In genomic region chr18:8898990-8899389, GRCh38 we compare ENCODE assay signal across 22 cellular contexts.
DNase-seq lines count a peak whose midpoint lies in the region; ATAC-seq and TF ChIP-seq lines count a peak whose summit lies in the region.
"Had no signal": no experiment of that assay in that cellular context is flagged by ENCODE, and none has a peak within 500 bp of the region (broad histone marks: within the 10 kb centered on the region; RNA-seq: fewer than 3 reads in every experiment).

No MANE protein-coding gene starts in this region.

- H3K27ac Mint-ChIP-seq in endodermal cell, result no peak overlapping the region
- H3K27ac Mint-ChIP-seq: activated naive CD8-positive, alpha-beta T cell treated with anti-CD3 and anti-CD28 coated beads, Interleukin-2, amount 10 ng/mL, durations not matched to agents 7 days and 5 days; immature natural killer cell had no signal

- peaks cover 46% of the 10 kb centered on the region for H3K27me3 ChIP-seq in endodermal cell (ENCODE audit: control insufficient read depth, insufficient read depth, low read length, poor library complexity, severe bottlenecking)
- H3K27me3 ChIP-seq: BLaER1 treated with 17β-estradiol and CSF1 and Interleukin-3, amounts not matched to agents 10 nM and 100 nM; Peyer's patch; thyroid gland had no signal

- ATAC-seq in HG03342 (IDR thresholded peaks at IDR 0.05; ENCODE audit: unreplicated experiment), result no peak
- ATAC-seq: esophagus mucosa, HepG2 had no signal

- DNase-seq in DMS53 (lab: John Stamatoyannopoulos, UW), result peak; percentile 19
- DNase-seq in DMS53 treated with DMSO at 0.1 percent for 48 hours (lab: John Stamatoyannopoulos, UW; ENCODE audit: unreplicated experiment), result no peak
- DNase-seq in NCI-H69 (lab: John Stamatoyannopoulos, UW), result peak; percentile 70
- DNase-seq in endodermal cell, result peak; percentile 50
- no peak for DNase-seq in retinal pigment epithelial cell (ENCODE audit: low read depth)
- no peak for DNase-seq in stimulated activated naive CD4-positive, alpha-beta T cell (lab: John Stamatoyannopoulos, UW)
- DNase-seq in hippocampal formation (lab: John Stamatoyannopoulos, UW), result no peak
- DNase-seq: activated CD4-positive, CD25-positive, alpha-beta regulatory T cell treated with anti-CD3 and anti-CD28 coated beads, Interleukin-2, amount 50 U/mL, for 72 hours; activated naive CD8-positive, alpha-beta T cell treated with anti-CD3 and anti-CD28 coated beads, Interleukin-2, amount 10 ng/mL, durations not matched to agents 7 days and 5 days; caudate nucleus; immature natural killer cell; NCI-H187 treated with DMSO at 0.1 percent for 48 hours; NCI-H510A treated with DMSO at 0.1 percent for 48 hours; Peyer's patch; T1000; thyroid gland had no signal

- H3K4me3 Mint-ChIP-seq in endodermal cell, result no peak overlapping the region
- H3K4me3 Mint-ChIP-seq: activated naive CD8-positive, alpha-beta T cell treated with anti-CD3 and anti-CD28 coated beads, Interleukin-2, amount 10 ng/mL, durations not matched to agents 7 days and 5 days; immature natural killer cell had no signal

- TF ChIP-seq CTCF in endodermal cell (conservative IDR thresholded peaks at IDR 0.05), result peak; percentile 48
- peak; percentile 15 for TF ChIP-seq CTCF in retinal pigment epithelial cell (conservative IDR thresholded peaks at IDR 0.05; ENCODE audit: low read depth, low read length)

- H3K27ac ChIP-seq in endodermal cell (ENCODE audit: low read depth, low read length), result peak overlapping the region; percentile 1
- H3K27ac ChIP-seq: 22Rv1; BLaER1 treated with 17β-estradiol and CSF1 and Interleukin-3, amounts not matched to agents 10 nM and 100 nM; Peyer's patch; thyroid gland had no signal

- peaks cover 15% of the 10 kb centered on the region for H3K4me1 Mint-ChIP-seq in endodermal cell
- H3K4me1 Mint-ChIP-seq: immature natural killer cell had no signal

- peaks cover 13% of the 10 kb centered on the region for H3K9me3 ChIP-seq in endodermal cell (ENCODE audit: control insufficient read depth, low read length)
- H3K9me3 ChIP-seq: Peyer's patch, thyroid gland had no signal

- H3K4me3 ChIP-seq in endodermal cell (ENCODE audit: low read length) (no peak overlapping the region), retinal pigment epithelial cell (ENCODE audit: low read length) (no peak overlapping the region)
- H3K4me3 ChIP-seq: BLaER1 treated with 17β-estradiol and CSF1 and Interleukin-3, amounts not matched to agents 10 nM and 100 nM; lung; Peyer's patch; thyroid gland had no signal

- no peak overlapping the region for H3K9ac ChIP-seq in endodermal cell (ENCODE audit: extremely low read depth, low read length, poor library complexity, severe bottlenecking)
- H3K9ac ChIP-seq: BLaER1 treated with 17β-estradiol and CSF1 and Interleukin-3, amounts not matched to agents 10 nM and 100 nM had no signal

- H3K9me3 Mint-ChIP-seq in endodermal cell, result peaks cover 34% of the 10 kb centered on the region

- peaks cover 57% of the 10 kb centered on the region for H3K27me3 Mint-ChIP-seq in endodermal cell (ENCODE audit: insufficient read depth)

- H3K36me3 Mint-ChIP-seq in endodermal cell (ENCODE audit: low read depth), result no peaks in the 10 kb centered on the region
- H3K36me3 Mint-ChIP-seq: immature natural killer cell had no signal

- WGBS in endodermal cell (ENCODE audit: insufficient coverage in 1 of 2, insufficient read length in 1 of 2), 2 experiments, result 67 to 90% methylated on average over 2 to 3 of the region's 3 CpGs

- H3K4me1 ChIP-seq in endodermal cell (ENCODE audit: control insufficient read depth, insufficient read depth, low read length), result no peaks in the 10 kb centered on the region
- H3K4me1 ChIP-seq: Peyer's patch, thyroid gland had no signal

- no peaks in the 10 kb centered on the region for H3K36me3 ChIP-seq in endodermal cell (ENCODE audit: control insufficient read depth, insufficient read depth, low read length)
- H3K36me3 ChIP-seq: Peyer's patch, thyroid gland had no signal

Comparison
In these comparisons a context has a peak if more than half of its experiments do, and no peak if none do; other contexts are left out.
1. DNase-seq: peak in DMS53 (single experiment), NCI-H69 (single experiment) and endodermal cell (single experiment); none in DMS53 treated with DMSO at 0.1 percent for 48 hours (single experiment), retinal pigment epithelial cell (single experiment), stimulated activated naive CD4-positive, alpha-beta T cell (0 of 6) and hippocampal formation (0 of 2).